ENCODE assay signal across 19 cellular contexts in genomic region chr21:44549525-44550211, GRCh38. TPM values are rescaled to one million over a fixed set of nuclear protein-coding genes. Genes with fewer than 3 reads are reported as not detected.
DNase-seq lines count a peak whose midpoint lies in the region; ATAC-seq and TF ChIP-seq lines count a peak whose summit lies in the region.
"Had no signal": no experiment of that assay in that cellular context is flagged by ENCODE, and none has a peak within 500 bp of the region (broad histone marks: within the 10 kb centered on the region; RNA-seq: fewer than 3 reads in every experiment).

No MANE protein-coding gene starts in this region.

- ATAC-seq in activated T-cell treated with anti-CD3 and anti-CD28 coated beads, Interleukin-2, amount 50 U/mL, for 4 hours, result no peak
- peak; percentile 24 to 60 for ATAC-seq in upper lobe of left lung (ENCODE audit: low FRiP score in 2 of 2)
- ATAC-seq in HG03039 (IDR thresholded peaks at IDR 0.05; ENCODE audit: unreplicated experiment), result no peak

- no peak overlapping the region for H3K4me3 ChIP-seq in upper lobe of left lung
- H3K4me3 ChIP-seq: thyroid gland had no signal

- 83 to 87% methylated on average over 16 to 24 of the region's 25 CpGs for WGBS in upper lobe of left lung, 2 donors

- peaks cover 18% of the 10 kb centered on the region for H3K36me3 Mint-ChIP-seq in activated T-cell treated with anti-CD3 and anti-CD28 coated beads, Interleukin-2, amount 50 U/mL, for 24 hours (ENCODE audit: low read depth)
- peaks cover 19% of the 10 kb centered on the region for H3K36me3 Mint-ChIP-seq in activated T-cell treated with anti-CD3 and anti-CD28 coated beads, Interleukin-2, amount 50 U/mL, for 4 hours (ENCODE audit: insufficient read depth)
- H3K36me3 Mint-ChIP-seq in endothelial cell (ENCODE audit: low read depth, unreplicated experiment), result peaks cover 10% of the 10 kb centered on the region

- TF ChIP-seq EP300 in upper lobe of left lung (IDR thresholded peaks at IDR 0.05), result no peak

- H3K4me1 ChIP-seq in upper lobe of left lung, result peaks cover 0 to 5% (median 2%) of the 10 kb centered on the region in 4 donors
- H3K4me1 ChIP-seq: thyroid gland had no signal

- peaks cover 24% of the 10 kb centered on the region for H3K4me1 Mint-ChIP-seq in activated T-cell treated with anti-CD3 and anti-CD28 coated beads, Interleukin-2, amount 50 U/mL, for 24 hours (ENCODE audit: low read depth)
- peaks cover 23% of the 10 kb centered on the region for H3K4me1 Mint-ChIP-seq in activated T-cell treated with anti-CD3 and anti-CD28 coated beads, Interleukin-2, amount 50 U/mL, for 4 hours (ENCODE audit: low read depth)
- peaks cover 18% of the 10 kb centered on the region for H3K4me1 Mint-ChIP-seq in endothelial cell (ENCODE audit: unreplicated experiment)

- H3K27ac ChIP-seq in upper lobe of left lung, result no peak overlapping the region
- H3K27ac ChIP-seq: thyroid gland had no signal

- no peaks in the 10 kb centered on the region for H3K36me3 ChIP-seq in upper lobe of left lung
- H3K36me3 ChIP-seq: thyroid gland had no signal

- no peaks in the 10 kb centered on the region for H3K27me3 ChIP-seq in upper lobe of left lung
- H3K27me3 ChIP-seq: thyroid gland had no signal

- TF ChIP-seq CTCF in endothelial cell (IDR thresholded peaks at IDR 0.05; ENCODE audit: unreplicated experiment) (no peak), upper lobe of left lung (IDR thresholded peaks at IDR 0.05) (no peak)

- H3K4me3 Mint-ChIP-seq in activated T-cell treated with anti-CD3 and anti-CD28 coated beads, Interleukin-2, amount 50 U/mL, for 24 hours, result no peak overlapping the region
- no peak overlapping the region for H3K4me3 Mint-ChIP-seq in activated T-cell treated with anti-CD3 and anti-CD28 coated beads, Interleukin-2, amount 50 U/mL, for 4 hours
- no peak overlapping the region for H3K4me3 Mint-ChIP-seq in endothelial cell (ENCODE audit: unreplicated experiment)
- H3K4me3 Mint-ChIP-seq: dendritic cell treated with granulocyte-macrophage colony-stimulating factor and Interleukin-4, amounts not matched to agents 40 ng/mL and 50 ng/mL, for 4 days had no signal

- TF ChIP-seq POLR2A in upper lobe of left lung (IDR thresholded peaks at IDR 0.05), result no peak

- H3K27ac Mint-ChIP-seq in activated T-cell treated with anti-CD3 and anti-CD28 coated beads, Interleukin-2, amount 50 U/mL, for 24 hours, result no peak overlapping the region
- peak overlapping the region; percentile 36 for H3K27ac Mint-ChIP-seq in endothelial cell (ENCODE audit: unreplicated experiment)
- H3K27ac Mint-ChIP-seq: dendritic cell treated with granulocyte-macrophage colony-stimulating factor and Interleukin-4, amounts not matched to agents 40 ng/mL and 50 ng/mL, for 4 days had no signal

- no peaks in the 10 kb centered on the region for H3K27me3 Mint-ChIP-seq in activated T-cell treated with anti-CD3 and anti-CD28 coated beads, Interleukin-2, amount 50 U/mL, for 24 hours
- no peaks in the 10 kb centered on the region for H3K27me3 Mint-ChIP-seq in activated T-cell treated with anti-CD3 and anti-CD28 coated beads, Interleukin-2, amount 50 U/mL, for 4 hours (ENCODE audit: low read depth)
- peaks cover 2% of the 10 kb centered on the region for H3K27me3 Mint-ChIP-seq in endothelial cell (ENCODE audit: unreplicated experiment)
- H3K27me3 Mint-ChIP-seq: CD4-positive, alpha-beta memory T cell had no signal

- peak; percentile 22 for DNase-seq in activated T-cell treated with anti-CD3 and anti-CD28 coated beads, Interleukin-2, amount 50 U/mL, for 24 hours
- no peak for DNase-seq in activated T-cell treated with anti-CD3 and anti-CD28 coated beads, Interleukin-2, amount 50 U/mL, for 4 hours
- DNase-seq in endothelial cell (ENCODE audit: low spot score) (no peak), mucosa of gallbladder (ENCODE audit: low spot score) (peak; percentile 5), upper lobe of left lung (peak in 1 of 2 donors; percentile 56), NCI-H1092 (lab: John Stamatoyannopoulos, UW) (no peak)
- no peak for DNase-seq in effector CD8-positive, alpha-beta T cell (lab: John Stamatoyannopoulos, UW)
- DNase-seq: CD4-positive, alpha-beta memory T cell; NCI-H1048; NCI-H2227 treated with DMSO at 0.1 percent for 48 hours; SHP77; stimulated activated CD4-positive, alpha-beta T cell treated with anti-CD3 and anti-CD28 coated beads, Interleukin-2, amount 100 ng/mL, for 24 hours; T-helper 9 cell; thyroid gland had no signal

- H3K9me3 Mint-ChIP-seq in activated T-cell treated with anti-CD3 and anti-CD28 coated beads, Interleukin-2, amount 50 U/mL, for 24 hours, result peaks cover 22% of the 10 kb centered on the region
- H3K9me3 Mint-ChIP-seq in activated T-cell treated with anti-CD3 and anti-CD28 coated beads, Interleukin-2, amount 50 U/mL, for 4 hours, result peaks cover 26% of the 10 kb centered on the region
- H3K9me3 Mint-ChIP-seq in endothelial cell (ENCODE audit: unreplicated experiment), result no peaks in the 10 kb centered on the region

- H3K9me3 ChIP-seq in upper lobe of left lung, result peaks cover 0 to 8% (median 4%) of the 10 kb centered on the region in 4 donors
- H3K9me3 ChIP-seq: thyroid gland had no signal

RNA-seq across cellular contexts. Expression of gene KRTAP10-2, which starts 1.6 kb away (rescaled TPM):
- not detected for total RNA-seq in activated T-cell treated with anti-CD3 and anti-CD28 coated beads, Interleukin-2, amount 50 U/mL, for 4 hours
- not detected for total RNA-seq in endothelial cell (ENCODE audit: unreplicated experiment)
- total RNA-seq in mucosa of gallbladder, result not detected
- not detected for total RNA-seq in upper lobe of left lung
- total RNA-seq: A172; aorta; CD4-positive, alpha-beta memory T cell; G401; thyroid gland had no signal

RNA-seq across cellular contexts. Expression of gene KRTAP10-3, which starts 8.9 kb away (rescaled TPM):
- total RNA-seq in activated T-cell treated with anti-CD3 and anti-CD28 coated beads, Interleukin-2, amount 50 U/mL, for 4 hours, result not detected
- total RNA-seq in endothelial cell (ENCODE audit: unreplicated experiment) (not detected), mucosa of gallbladder (not detected), upper lobe of left lung (not detected)
- total RNA-seq: A172; aorta; CD4-positive, alpha-beta memory T cell; G401; thyroid gland had no signal

RNA-seq across cellular contexts. Expression of gene KRTAP10-1, which starts 9.7 kb away (rescaled TPM):
- total RNA-seq in activated T-cell treated with anti-CD3 and anti-CD28 coated beads, Interleukin-2, amount 50 U/mL, for 4 hours, result not detected
- total RNA-seq in endothelial cell (ENCODE audit: unreplicated experiment) (not detected), mucosa of gallbladder (not detected), upper lobe of left lung (not detected)
- total RNA-seq: A172; aorta; CD4-positive, alpha-beta memory T cell; G401; thyroid gland had no signal

RNA-seq across cellular contexts. Expression of gene KRTAP10-4, which starts 23.9 kb away (rescaled TPM):
- total RNA-seq in activated T-cell treated with anti-CD3 and anti-CD28 coated beads, Interleukin-2, amount 50 U/mL, for 4 hours, result not detected
- total RNA-seq in endothelial cell (ENCODE audit: unreplicated experiment) (not detected), mucosa of gallbladder (not detected), upper lobe of left lung (not detected)
- total RNA-seq: A172; aorta; CD4-positive, alpha-beta memory T cell; G401; thyroid gland had no signal

RNA-seq across cellular contexts. Expression of gene KRTAP10-5, which starts 30.7 kb away (rescaled TPM):
- not detected for total RNA-seq in activated T-cell treated with anti-CD3 and anti-CD28 coated beads, Interleukin-2, amount 50 U/mL, for 4 hours
- total RNA-seq in endothelial cell (ENCODE audit: unreplicated experiment) (not detected), mucosa of gallbladder (not detected), upper lobe of left lung (not detected)
- total RNA-seq: A172; aorta; CD4-positive, alpha-beta memory T cell; G401 had no signal

Comparison
In these comparisons a context has a peak if more than half of its experiments do, and no peak if none do; other contexts are left out.
1. DNase-seq: peak in activated T-cell treated with anti-CD3 and anti-CD28 coated beads, Interleukin-2, amount 50 U/mL, for 24 hours (single experiment) and mucosa of gallbladder (single experiment); none in activated T-cell treated with anti-CD3 and anti-CD28 coated beads, Interleukin-2, amount 50 U/mL, for 4 hours (single experiment), endothelial cell (single experiment), effector CD8-positive, alpha-beta T cell (single experiment) and NCI-H1092 (single experiment).
2. ATAC-seq: peak in upper lobe of left lung (2 of 2); none in activated T-cell treated with anti-CD3 and anti-CD28 coated beads, Interleukin-2, amount 50 U/mL, for 4 hours (0 of 2) and HG03039 (single experiment).